ENCODE assay signal across 15 cellular contexts in genomic region chr6:34468378-34468892, GRCh38. TPM values are rescaled to one million over a fixed set of nuclear protein-coding genes. Genes with fewer than 3 reads are reported as not detected.
DNase-seq lines count a peak whose midpoint lies in the region; ATAC-seq and TF ChIP-seq lines count a peak whose summit lies in the region.
"Had no signal": no experiment of that assay in that cellular context is flagged by ENCODE, and none has a peak within 500 bp of the region (broad histone marks: within the 10 kb centered on the region; RNA-seq: fewer than 3 reads in every experiment).

No MANE protein-coding gene starts in this region.

- no peaks in the 10 kb centered on the region for H3K36me3 ChIP-seq in gastroesophageal sphincter
- H3K36me3 ChIP-seq: lower lobe of right lung, neutrophil had no signal

- peaks cover 0 to 2% (median 0%) of the 10 kb centered on the region in 3 donors for H3K9me3 ChIP-seq in gastroesophageal sphincter
- H3K9me3 ChIP-seq: lower lobe of right lung, neutrophil had no signal

- peaks cover 38% of the 10 kb centered on the region for H3K27me3 ChIP-seq in gastroesophageal sphincter

- H3K4me3 ChIP-seq in gastroesophageal sphincter, result no peak overlapping the region
- H3K4me3 ChIP-seq: lower lobe of right lung had no signal

- no peak for TF ChIP-seq POLR2A in gastroesophageal sphincter (IDR thresholded peaks at IDR 0.05)

- peak; percentile 54 for DNase-seq in GM19240 (ENCODE audit: insufficient read length, low spot score)
- peak; percentile 87 for DNase-seq in RPMI8226
- no peak for DNase-seq in COR-L47 (lab: John Stamatoyannopoulos, UW)
- no peak for DNase-seq in dermis blood vessel endothelial cell
- DNase-seq in NCI-H510A (lab: John Stamatoyannopoulos, UW), result no peak
- DNase-seq: activated CD4-positive, alpha-beta memory T cell treated with anti-CD3 and anti-CD28 coated beads for 36 hours; CD4-positive, CD25-positive, alpha-beta regulatory T cell; GDM1; lower lobe of right lung; NCI-H1417 had no signal

- WGBS in gastroesophageal sphincter (ENCODE audit: low coverage in 1 of 2), 2 donors, result 83 to 91% methylated on average over 2 to 4 of the region's 4 CpGs

- TF ChIP-seq CTCF in gastroesophageal sphincter (IDR thresholded peaks at IDR 0.05), result no peak

- H3K27ac ChIP-seq in gastroesophageal sphincter, result no peak overlapping the region
- H3K27ac ChIP-seq: lower lobe of right lung, neutrophil had no signal

- H3K4me1 ChIP-seq in gastroesophageal sphincter, result peaks cover 0 to 13% (median 8%) of the 10 kb centered on the region in 3 donors

- ATAC-seq in HG03159 (IDR thresholded peaks at IDR 0.05; ENCODE audit: unreplicated experiment) (peak; percentile 57), gastroesophageal sphincter (no peak)

- no peak for TF ChIP-seq EP300 in gastroesophageal sphincter (IDR thresholded peaks at IDR 0.05)

RNA-seq across cellular contexts. Expression of gene PACSIN1, which starts 2.6 kb away (rescaled TPM):
- not detected in 2 replicates for total RNA-seq in dermis blood vessel endothelial cell
- total RNA-seq in gastroesophageal sphincter, result 1 to 10 TPM in 2 of 4 donors, not detected in 2; 1.2 TPM
- total RNA-seq: HT1080, lower lobe of right lung, RPMI7951 had no signal

RNA-seq across cellular contexts. Expression of gene RPS10, which starts 42.6 kb away (rescaled TPM):
- total RNA-seq in dermis blood vessel endothelial cell (899 and 3,703 TPM in 2 replicates), gastroesophageal sphincter (1,000 to 10,000 TPM; 1,014 to 3,120 (median 2,269) TPM)

Comparison
In these comparisons a context has a peak if more than half of its experiments do, and no peak if none do; other contexts are left out.
1. DNase-seq: peak in GM19240 (single experiment) and RPMI8226 (single experiment); none in COR-L47 (single experiment), dermis blood vessel endothelial cell (single experiment) and NCI-H510A (single experiment).